Comparison of ENCODE assay signal across 1 cellular context in the genomic region with DNA sequence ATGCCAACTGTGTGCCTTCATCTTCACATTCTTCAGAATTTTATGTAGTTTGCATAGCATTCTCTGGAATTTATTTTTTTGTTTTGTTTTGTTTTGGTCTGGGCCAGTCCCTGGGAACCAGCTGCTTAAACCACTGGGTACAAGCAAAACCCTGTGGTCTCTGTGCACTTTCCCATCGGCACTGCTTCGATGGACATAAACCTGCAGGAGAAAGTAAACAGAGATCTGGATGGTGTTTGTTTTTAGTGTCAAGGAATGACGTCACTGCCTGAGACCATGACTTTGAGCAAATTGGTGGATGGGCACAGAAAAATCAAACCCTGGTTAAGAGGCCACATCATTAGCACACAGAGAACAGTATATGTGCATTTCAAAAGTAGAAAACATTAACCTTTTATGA.
A peak's percentile ranks its signal among the peaks of the same experiment; 100 is the strongest.
TF ChIP-seq lines count a peak whose summit lies in the region.

No MANE protein-coding gene starts in this region.

TF ChIP-seq in IMR-90, 13 proteins besides CTCF, POLR2A, EP300 and RAD21 (continued from another document):
- TF ChIP-seq, protein P1, sequence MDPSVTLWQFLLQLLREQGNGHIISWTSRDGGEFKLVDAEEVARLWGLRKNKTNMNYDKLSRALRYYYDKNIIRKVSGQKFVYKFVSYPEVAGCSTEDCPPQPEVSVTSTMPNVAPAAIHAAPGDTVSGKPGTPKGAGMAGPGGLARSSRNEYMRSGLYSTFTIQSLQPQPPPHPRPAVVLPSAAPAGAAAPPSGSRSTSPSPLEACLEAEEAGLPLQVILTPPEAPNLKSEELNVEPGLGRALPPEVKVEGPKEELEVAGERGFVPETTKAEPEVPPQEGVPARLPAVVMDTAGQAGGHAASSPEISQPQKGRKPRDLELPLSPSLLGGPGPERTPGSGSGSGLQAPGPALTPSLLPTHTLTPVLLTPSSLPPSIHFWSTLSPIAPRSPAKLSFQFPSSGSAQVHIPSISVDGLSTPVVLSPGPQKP (IDR thresholded peaks at IDR 0.05; ENCODE audit: borderline replicate concordance, low read depth, low read length): no peak
- TF ChIP-seq RFX5 (IDR thresholded peaks at IDR 0.05; ENCODE audit: low read depth, low read length): no peak
- no peak for TF ChIP-seq SMC3 (IDR thresholded peaks at IDR 0.05; ENCODE audit: low read depth, low read length)
- TF ChIP-seq BHLHE40 (IDR thresholded peaks at IDR 0.05; ENCODE audit: low read depth, low read length): 0 out of 2 replicates have a peak, but pooled peaks have one; percentile 6
